ENCODE assay signal across 21 cellular contexts in genomic region chr4:28432348-28433025, GRCh38.
DNase-seq lines count a peak whose midpoint lies in the region; ATAC-seq and TF ChIP-seq lines count a peak whose summit lies in the region.
"Had no signal": no experiment of that assay in that cellular context is flagged by ENCODE, and none has a peak within 500 bp of the region (broad histone marks: within the 10 kb centered on the region; RNA-seq: fewer than 3 reads in every experiment).

No MANE protein-coding gene starts in this region.

- H3K4me3 Mint-ChIP-seq in endodermal cell: no peak overlapping the region
- H3K4me3 Mint-ChIP-seq in activated CD4-positive, alpha-beta memory T cell treated with anti-CD3 and anti-CD28 coated beads, Interleukin-2, amount 10 ng/mL, durations not matched to agents 7 days and 5 days: no peak overlapping the region
- H3K4me3 Mint-ChIP-seq: B cell; CD4-positive, CD25-positive, alpha-beta regulatory T cell; CD8-positive, alpha-beta T cell had no signal

- H3K9me3 ChIP-seq in left ventricle myocardium inferior (replicated peaks): no peaks in the 10 kb centered on the region
- H3K9me3 ChIP-seq in endodermal cell (ENCODE audit: control insufficient read depth, low read length): no peaks in the 10 kb centered on the region
- H3K9me3 ChIP-seq in aorta (ENCODE audit: control insufficient read depth, low read length): no peaks in the 10 kb centered on the region
- H3K9me3 ChIP-seq: BLaER1 had no signal

- no peaks in the 10 kb centered on the region for H3K36me3 Mint-ChIP-seq in endodermal cell (ENCODE audit: low read depth)
- no peaks in the 10 kb centered on the region for H3K36me3 Mint-ChIP-seq in activated CD4-positive, alpha-beta memory T cell treated with anti-CD3 and anti-CD28 coated beads, Interleukin-2, amount 10 ng/mL, durations not matched to agents 7 days and 5 days (ENCODE audit: low read depth)
- H3K36me3 Mint-ChIP-seq: CD4-positive, CD25-positive, alpha-beta regulatory T cell; CD8-positive, alpha-beta T cell had no signal

- H3K27me3 Mint-ChIP-seq in endodermal cell (ENCODE audit: insufficient read depth): no peaks in the 10 kb centered on the region
- no peaks in the 10 kb centered on the region for H3K27me3 Mint-ChIP-seq in activated CD4-positive, alpha-beta memory T cell treated with anti-CD3 and anti-CD28 coated beads, Interleukin-2, amount 10 ng/mL, durations not matched to agents 7 days and 5 days
- H3K27me3 Mint-ChIP-seq: B cell; CD4-positive, CD25-positive, alpha-beta regulatory T cell had no signal

- no peak for TF ChIP-seq CTCF in left ventricle myocardium inferior (IDR thresholded peaks at IDR 0.05; ENCODE audit: borderline replicate concordance)
- TF ChIP-seq CTCF in endodermal cell (conservative IDR thresholded peaks at IDR 0.05): no peak

- H3K9ac ChIP-seq in endodermal cell (ENCODE audit: extremely low read depth, low read length, poor library complexity, severe bottlenecking): no peak overlapping the region
- H3K9ac ChIP-seq: BLaER1 had no signal

- CTCF ChIA-PET in activated CD4-positive, alpha-beta memory T cell treated with anti-CD3 and anti-CD28 coated beads, Interleukin-2, amount 10 ng/mL, durations not matched to agents 7 days and 5 days (lab: Charles Lee): no interaction called here

- 92 to 100% methylated on average over 1 to 7 of the region's 7 CpGs for WGBS in endodermal cell (ENCODE audit: insufficient coverage in 1 of 2, insufficient read length in 1 of 2), 2 experiments
- 87 to 92% methylated on average over 7 of the region's 7 CpGs for WGBS in aorta, 2 donors

- DNase-seq in left ventricle myocardium superior (peak; percentile 14), left ventricle myocardium inferior (no peak), endodermal cell (peak; percentile 41), sciatic nerve (ENCODE audit: low spot score) (no peak), aorta (no peak), substantia nigra (lab: John Stamatoyannopoulos, UW) (no peak), SIG-M5 treated with dmso at 0.1 percent for 504 hours (lab: John Stamatoyannopoulos, UW; ENCODE audit: unreplicated experiment) (no peak)
- DNase-seq in activated CD4-positive, alpha-beta memory T cell treated with anti-CD3 and anti-CD28 coated beads, Interleukin-2, amount 10 ng/mL, durations not matched to agents 7 days and 5 days: no peak
- DNase-seq: CD4-positive, CD25-positive, alpha-beta regulatory T cell; CD8-positive, alpha-beta T cell; DMS 273 treated with DMSO at 0.1 percent for 48 hours; DMS53; DMS79 treated with DMSO at 0.1 percent for 48 hours; GF-D8; GOT3; H7 had no signal

- intact Hi-C loops in left ventricle myocardium superior (cut with micrococcal nuclease) (no loop called here), left ventricle myocardium inferior (cut with micrococcal nuclease) (no loop called here), sciatic nerve (cut with DNase I) (no loop called here), aorta (cut with DNase I) (no loop called here)

- no peaks in the 10 kb centered on the region for H3K27me3 ChIP-seq in left ventricle myocardium inferior (ENCODE audit: low read depth)
- no peaks in the 10 kb centered on the region for H3K27me3 ChIP-seq in endodermal cell (ENCODE audit: control insufficient read depth, insufficient read depth, low read length, poor library complexity, severe bottlenecking)
- no peaks in the 10 kb centered on the region for H3K27me3 ChIP-seq in aorta (ENCODE audit: control insufficient read depth in 1 of 2, insufficient read depth in 2 of 2, low read length in 1 of 2)
- H3K27me3 ChIP-seq: BLaER1 had no signal

- H3K4me3 ChIP-seq in left ventricle myocardium inferior (no peak overlapping the region), endodermal cell (ENCODE audit: low read length) (no peak overlapping the region), aorta (ENCODE audit: low read length in 2 of 2) (no peak overlapping the region)
- H3K4me3 ChIP-seq: BLaER1 had no signal

- H3K4me1 ChIP-seq in left ventricle myocardium inferior (no peaks in the 10 kb centered on the region), endodermal cell (ENCODE audit: control insufficient read depth, insufficient read depth, low read length) (peaks cover 20% of the 10 kb centered on the region), aorta (ENCODE audit: control insufficient read depth in 1 of 2, insufficient read depth in 2 of 2, low read length in 2 of 2) (no peaks in the 10 kb centered on the region)
- H3K4me1 ChIP-seq: BLaER1 had no signal

- H3K9me3 Mint-ChIP-seq in endodermal cell: no peaks in the 10 kb centered on the region
- peaks cover 15% of the 10 kb centered on the region for H3K9me3 Mint-ChIP-seq in activated CD4-positive, alpha-beta memory T cell treated with anti-CD3 and anti-CD28 coated beads, Interleukin-2, amount 10 ng/mL, durations not matched to agents 7 days and 5 days

- H3K36me3 ChIP-seq in left ventricle myocardium inferior: no peaks in the 10 kb centered on the region
- no peaks in the 10 kb centered on the region for H3K36me3 ChIP-seq in endodermal cell (ENCODE audit: control insufficient read depth, insufficient read depth, low read length)
- H3K36me3 ChIP-seq in aorta (ENCODE audit: control insufficient read depth in 1 of 2, insufficient read depth in 2 of 2, low read length in 1 of 2): no peaks in the 10 kb centered on the region
- H3K36me3 ChIP-seq: BLaER1 had no signal

- ATAC-seq in left ventricle myocardium superior (no peak), sciatic nerve (peak; percentile 20), aorta (ENCODE audit: low FRiP score) (peak; percentile 57)
- ATAC-seq: CD8-positive, alpha-beta T cell; HCT116 had no signal

- H3K27ac Mint-ChIP-seq in endodermal cell: no peak overlapping the region
- H3K27ac Mint-ChIP-seq in activated CD4-positive, alpha-beta memory T cell treated with anti-CD3 and anti-CD28 coated beads, Interleukin-2, amount 10 ng/mL, durations not matched to agents 7 days and 5 days: no peak overlapping the region
- H3K27ac Mint-ChIP-seq: B cell; CD4-positive, CD25-positive, alpha-beta regulatory T cell; CD8-positive, alpha-beta T cell had no signal

- H3K27ac ChIP-seq in left ventricle myocardium inferior (replicated peaks): no peak overlapping the region
- H3K27ac ChIP-seq in endodermal cell (ENCODE audit: low read depth, low read length): no peak overlapping the region
- H3K27ac ChIP-seq in aorta (ENCODE audit: low read depth in 1 of 2, low read length in 2 of 2): no peak overlapping the region
- H3K27ac ChIP-seq in substantia nigra (ENCODE audit: low read depth, low read length, poor library complexity, severe bottlenecking): no peak overlapping the region
- H3K27ac ChIP-seq: 22Rv1, BLaER1, C4-2B had no signal

- H3K4me1 Mint-ChIP-seq in endodermal cell: peaks cover 39% of the 10 kb centered on the region
- no peaks in the 10 kb centered on the region for H3K4me1 Mint-ChIP-seq in activated CD4-positive, alpha-beta memory T cell treated with anti-CD3 and anti-CD28 coated beads, Interleukin-2, amount 10 ng/mL, durations not matched to agents 7 days and 5 days
- H3K4me1 Mint-ChIP-seq: B cell; CD4-positive, CD25-positive, alpha-beta regulatory T cell had no signal

- POLR2A ChIA-PET in activated CD4-positive, alpha-beta memory T cell treated with anti-CD3 and anti-CD28 coated beads, Interleukin-2, amount 10 ng/mL, durations not matched to agents 7 days and 5 days (lab: Charles Lee): no interaction called here

Comparison
In these comparisons a context has a peak if more than half of its experiments do, and no peak if none do; other contexts are left out.
1. DNase-seq: peak in left ventricle myocardium superior (single experiment) and endodermal cell (single experiment); none in left ventricle myocardium inferior (single experiment), sciatic nerve (single experiment), aorta (0 of 2), substantia nigra (0 of 49), activated CD4-positive, alpha-beta memory T cell treated with anti-CD3 and anti-CD28 coated beads, Interleukin-2, amount 10 ng/mL, durations not matched to agents 7 days and 5 days (single experiment) and SIG-M5 treated with dmso at 0.1 percent for 504 hours (single experiment).